In genomic region chr3:183564046-183564445, GRCh38 we compare ENCODE assay signal across 1 cellular context.
TF ChIP-seq lines count a peak whose summit lies in the region.

No MANE protein-coding gene starts in this region.

TF ChIP-seq in HepG2, 621 proteins besides CTCF, POLR2A, EP300 and RAD21 (continued from another document):
- TF ChIP-seq MIER2 (CRISPR knock-in tag; IDR thresholded peaks at IDR 0.05): no peak
- no peak for TF ChIP-seq ZBTB7B (CRISPR knock-in tag; IDR thresholded peaks at IDR 0.05)
TF ChIP-seq in HepG2: peak in this region for 1.
